ENCODE assay signal across 8 cellular contexts in the genomic region with DNA sequence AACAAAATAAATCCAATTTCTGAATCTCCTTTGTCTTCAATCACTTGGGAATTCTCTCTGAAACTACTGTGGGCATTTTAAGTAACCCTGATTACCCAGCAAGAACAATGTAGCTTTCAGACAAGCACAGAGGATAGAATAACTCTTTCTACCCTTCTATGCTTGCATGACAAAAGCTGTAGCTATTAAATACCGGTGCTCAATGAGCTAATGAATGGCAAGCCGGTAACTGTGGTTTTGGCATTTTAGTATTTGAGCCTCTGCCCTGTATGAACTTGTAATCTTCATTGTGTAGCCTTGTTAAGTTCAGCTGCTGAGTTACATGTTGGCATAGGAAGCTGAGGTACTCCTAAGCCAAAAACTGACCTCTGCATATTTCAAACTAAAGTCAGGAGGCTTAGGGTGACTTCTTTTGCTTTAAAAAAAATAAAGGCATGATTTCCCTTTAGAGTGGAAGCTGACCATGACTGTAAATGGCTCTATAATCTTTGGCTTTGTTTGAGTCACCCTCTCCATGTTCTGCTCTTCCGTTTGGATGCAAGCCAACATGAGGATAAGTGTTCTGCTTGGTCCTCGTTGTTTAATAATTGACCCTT.
DNase-seq lines count a peak whose midpoint lies in the region; ATAC-seq and TF ChIP-seq lines count a peak whose summit lies in the region.
"Had no signal": no experiment of that assay in that cellular context is flagged by ENCODE, and none has a peak within 500 bp of the region (broad histone marks: within the 10 kb centered on the region; RNA-seq: fewer than 3 reads in every experiment).

No MANE protein-coding gene starts in this region.

- no peak overlapping the region for H3K4me3 Mint-ChIP-seq in activated T-cell treated with anti-CD3 and anti-CD28 coated beads, Interleukin-2, amount 50 U/mL, for 4 hours
- H3K4me3 Mint-ChIP-seq: memory B cell had no signal

- no peaks in the 10 kb centered on the region for H3K9me2 ChIP-seq in PC-3 (replicated peaks; ENCODE audit: low read length)

- POLR2A ChIA-PET in PC-3 (lab: Charles Lee; ENCODE audit: unreplicated experiment) = interaction anchor here (0.5 to 2.2 kb wide), 8 partner anchors 13 to 248 kb away, joined by 3 to 13 read pairs (median 4); a partner anchor contains a TSS

- TF ChIP-seq CTCF in PC-3 (conservative IDR thresholded peaks at IDR 0.05; ENCODE audit: low read depth, low read length) = no peak
- TF ChIP-seq CTCF in esophagus muscularis mucosa (IDR thresholded peaks at IDR 0.05) = no peak
- TF ChIP-seq CTCF in retinal pigment epithelial cell (conservative IDR thresholded peaks at IDR 0.05; ENCODE audit: low read depth, low read length) = no peak

- no peaks in the 10 kb centered on the region for H4K20me1 ChIP-seq in PC-3 (ENCODE audit: low read length)

- H3K4me3 ChIP-seq in HAP-1 = no peak overlapping the region
- peak overlapping the region; percentile 5; the same call in 1 of the 2 replicates for H3K4me3 ChIP-seq in PC-3 (ENCODE audit: low read length)
- H3K4me3 ChIP-seq in esophagus muscularis mucosa = no peak overlapping the region
- H3K4me3 ChIP-seq in retinal pigment epithelial cell (ENCODE audit: low read length) = no peak overlapping the region

- peaks cover 84% of the 10 kb centered on the region for H3K4me1 Mint-ChIP-seq in activated T-cell treated with anti-CD3 and anti-CD28 coated beads, Interleukin-2, amount 50 U/mL, for 4 hours (ENCODE audit: low read depth)

- CTCF ChIA-PET in PC-3 (lab: Charles Lee) = interaction anchor here (0.6 to 2.4 kb wide), 4 partner anchors 13 to 116 kb away, joined by 3 to 10 read pairs (median 6); no protein-coding TSS in a partner anchor

- peak; percentile 33 for ATAC-seq in PC-3
- no peak for ATAC-seq in activated T-cell treated with anti-CD3 and anti-CD28 coated beads, Interleukin-2, amount 50 U/mL, for 4 hours

- in situ Hi-C loops in HAP-1 (cut with MboI; ENCODE audit: low sequenced_read_pairs) = no loop called here

- intact Hi-C loops in PC-3 (cut with micrococcal nuclease) = loop anchor here (2.0 kb wide), 1 partner anchor 38 kb away; no protein-coding TSS in a partner anchor
- intact Hi-C loops in esophagus muscularis mucosa (cut with DNase I) = no loop called here

- peak overlapping the region; percentile 95 for H3K27ac ChIP-seq in PC-3 (ENCODE audit: low read length)
- peak overlapping the region in 3 of 4 donors; percentile 69 to 80 (median 74) for H3K27ac ChIP-seq in esophagus muscularis mucosa (replicated peaks in 1 of 4)

- no peak overlapping the region for H2AFZ ChIP-seq in PC-3 (ENCODE audit: low read length)

- no peak for TF ChIP-seq POLR2A in esophagus muscularis mucosa (IDR thresholded peaks at IDR 0.05; ENCODE audit: low read depth)

- H3K4me1 ChIP-seq in HAP-1 (peaks cover 15% of the 10 kb centered on the region), PC-3 (ENCODE audit: insufficient read depth, low read length) (peaks cover 66% of the 10 kb centered on the region), esophagus muscularis mucosa (peaks cover 43 to 48% (median 47%) of the 10 kb centered on the region in 4 donors)

- peak overlapping the region; percentile 76 for H3K4me2 ChIP-seq in PC-3 (ENCODE audit: low read length)

- peak overlapping the region; percentile 89 for H3K9ac ChIP-seq in PC-3 (ENCODE audit: low read length)

- H3K36me3 Mint-ChIP-seq in activated T-cell treated with anti-CD3 and anti-CD28 coated beads, Interleukin-2, amount 50 U/mL, for 4 hours (ENCODE audit: insufficient read depth) = peaks cover 54% of the 10 kb centered on the region

- H3K9me3 Mint-ChIP-seq in activated T-cell treated with anti-CD3 and anti-CD28 coated beads, Interleukin-2, amount 50 U/mL, for 4 hours = no peaks in the 10 kb centered on the region

- no peaks in the 10 kb centered on the region for H3K27me3 Mint-ChIP-seq in activated T-cell treated with anti-CD3 and anti-CD28 coated beads, Interleukin-2, amount 50 U/mL, for 4 hours (ENCODE audit: low read depth)

- H3K9me3 ChIP-seq in HAP-1 = peaks cover 4% of the 10 kb centered on the region
- H3K9me3 ChIP-seq in PC-3 (ENCODE audit: low read length) = no peaks in the 10 kb centered on the region
- no peaks in the 10 kb centered on the region for H3K9me3 ChIP-seq in esophagus muscularis mucosa

- 43% methylated on average over 4 of the region's 4 CpGs for WGBS in esophagus muscularis mucosa

- H3K27me3 ChIP-seq in HAP-1 (ENCODE audit: low read depth) (peaks cover 87% of the 10 kb centered on the region), PC-3 (ENCODE audit: low read length) (no peaks in the 10 kb centered on the region), esophagus muscularis mucosa (no peaks in the 10 kb centered on the region)

- no peak for TF ChIP-seq EP300 in esophagus muscularis mucosa (IDR thresholded peaks at IDR 0.05)

- DNase-seq in HAP-1 (ENCODE audit: low spot score in 2 of 2) = peak; percentile 71 to 100
- peak; percentile 95 for DNase-seq in PC-3
- no peak for DNase-seq in esophagus muscularis mucosa (ENCODE audit: extremely low spot score)
- peak; percentile 85 for DNase-seq in retinal pigment epithelial cell (ENCODE audit: low read depth)
- DNase-seq in AG08395 (ENCODE audit: low spot score) = no peak
- no peak for DNase-seq in activated T-cell treated with anti-CD3 and anti-CD28 coated beads, Interleukin-2, amount 50 U/mL, for 4 hours
- no peak for DNase-seq in GM19238 (ENCODE audit: insufficient read length, low spot score)

- BruUV-seq in PC-3 (replicated peaks; lab: Mats Ljungman, UMichigan) = no TSS peak

- peaks cover 28% of the 10 kb centered on the region for H3F3A ChIP-seq in PC-3 (ENCODE audit: low read length, unreplicated experiment)

- 0 out of 2 replicates have a peak, but pooled peaks cover 4% of the 10 kb centered on the region for H3K79me2 ChIP-seq in PC-3 (ENCODE audit: low read length)

- no peaks in the 10 kb centered on the region for H3K36me3 ChIP-seq in HAP-1 (replicated peaks)
- 0 out of 2 replicates have a peak, but pooled peaks cover 2% of the 10 kb centered on the region for H3K36me3 ChIP-seq in PC-3 (ENCODE audit: low read depth, low read length)
- H3K36me3 ChIP-seq in esophagus muscularis mucosa = peaks cover 0 to 9% (median 0%) of the 10 kb centered on the region in 4 donors

Comparison
In these comparisons a context has a peak if more than half of its experiments do, and no peak if none do; other contexts are left out.
1. DNase-seq: peak in HAP-1 (2 of 2), PC-3 (single experiment) and retinal pigment epithelial cell (single experiment); none in esophagus muscularis mucosa (single experiment), AG08395 (single experiment), activated T-cell treated with anti-CD3 and anti-CD28 coated beads, Interleukin-2, amount 50 U/mL, for 4 hours (single experiment) and GM19238 (single experiment).